ENCODE assay signal across 8 cellular contexts in the genomic region with DNA sequence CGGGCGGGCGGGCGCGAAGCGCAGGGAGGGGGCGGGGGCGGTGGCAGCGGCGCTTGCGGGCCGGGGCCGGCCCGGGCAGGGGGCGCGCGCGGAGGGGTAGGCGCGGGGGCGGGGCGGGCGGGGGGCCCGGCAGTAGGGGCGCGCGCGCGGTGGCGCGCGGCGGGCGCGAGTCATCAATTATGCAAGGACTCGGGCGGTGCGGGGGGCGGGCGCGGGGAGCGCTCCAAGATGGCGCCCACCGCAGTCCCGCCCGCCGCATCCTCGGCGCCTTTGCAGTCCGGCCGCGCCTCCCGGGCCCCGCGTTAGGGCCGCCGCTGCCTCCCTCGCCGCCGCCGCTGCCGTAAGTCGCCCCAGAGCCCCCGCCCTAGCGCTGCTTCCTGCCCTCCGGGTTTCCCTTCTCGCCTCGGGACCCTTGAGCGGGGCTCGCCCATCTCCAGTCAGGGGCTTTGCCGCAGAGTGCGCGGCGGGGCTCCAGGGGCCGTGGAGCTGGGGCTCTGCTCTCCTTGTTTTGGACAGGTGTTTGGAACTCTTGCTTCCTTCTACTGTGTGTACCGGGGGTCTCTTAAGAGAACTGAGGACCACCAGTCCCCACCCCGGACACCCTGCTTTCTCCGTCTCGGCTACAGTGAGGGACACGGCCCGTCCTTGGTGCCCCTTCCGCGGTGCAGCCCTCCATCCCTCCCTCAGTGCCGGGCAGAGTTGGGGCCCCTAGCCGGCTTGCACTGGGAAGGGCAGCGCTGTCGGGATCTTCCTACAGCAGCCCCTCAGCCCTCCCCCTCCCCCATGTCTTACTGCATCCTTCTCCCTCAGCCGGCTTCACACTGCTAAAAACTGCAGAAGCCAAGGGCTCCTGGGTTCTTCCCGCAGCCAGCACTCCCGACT. TPM values are rescaled to one million over a fixed set of nuclear protein-coding genes. Genes with fewer than 3 reads are reported as not detected.
DNase-seq lines count a peak whose midpoint lies in the region; ATAC-seq and TF ChIP-seq lines count a peak whose summit lies in the region.

Gene SCN8A (plus strand): TSS at position 214 of the 882 bp plus-strand sequence. CDS start 71,585 bp downstream, outside the sequence.

- H3K27me3 ChIP-seq in HUES6 (ENCODE audit: control insufficient read depth, insufficient read depth, low read length) (peaks cover 10% of the 10 kb centered on the region), ascending aorta (peaks cover 4% of the 10 kb centered on the region), gastrocnemius medialis (peaks cover 19 to 57% (median 41%) of the 10 kb centered on the region in 3 donors)

- in situ Hi-C loops in gastrocnemius medialis (cut with MboI; ENCODE audit: low sequenced_read_pairs in 4 of 4): no loop called here

- H3K27ac ChIP-seq in HUES6 (ENCODE audit: low read depth, low read length) (peak within 1 kb of the TSS; percentile 70), ascending aorta (no peak within 1 kb of the TSS), gastrocnemius medialis (no peak within 1 kb of the TSS)

- peak within 1 kb of the TSS; percentile 71 for H3K9ac ChIP-seq in HUES6 (ENCODE audit: low read length)

- H3K4me3 ChIP-seq in GM12864 (ENCODE audit: low read depth, low read length): peak within 1 kb of the TSS; percentile 46
- H3K4me3 ChIP-seq in HUES6 (ENCODE audit: low read depth, low read length): peak within 1 kb of the TSS; percentile 99
- H3K4me3 ChIP-seq in ascending aorta: peak within 1 kb of the TSS; percentile 57 to 74
- peak within 1 kb of the TSS; percentile 49 to 57 (median 52) for H3K4me3 ChIP-seq in gastrocnemius medialis

- ATAC-seq in gastrocnemius medialis (no peak), HG02571 (IDR thresholded peaks at IDR 0.05; ENCODE audit: unreplicated experiment) (no peak)

- TF ChIP-seq POLR2A in gastrocnemius medialis (IDR thresholded peaks at IDR 0.05): no peak

- H3K4me1 ChIP-seq in HUES6 (ENCODE audit: control insufficient read depth, insufficient read depth, low read length): peaks cover 8% of the 10 kb centered on the region
- no peaks in the 10 kb centered on the region for H3K4me1 ChIP-seq in ascending aorta
- peaks cover 0 to 5% of the 10 kb centered on the region in 2 donors for H3K4me1 ChIP-seq in gastrocnemius medialis

- H3K36me3 ChIP-seq in HUES6 (ENCODE audit: control insufficient read depth, insufficient read depth, low read length) (no peaks in the 10 kb centered on the region), ascending aorta (no peaks in the 10 kb centered on the region), gastrocnemius medialis (no peaks in the 10 kb centered on the region)

- DNase-seq in GM12864 (ENCODE audit: low read depth) (no peak), SW480 (ENCODE audit: low spot score) (peak; percentile 34), ascending aorta (ENCODE audit: low spot score in 2 of 2) (no peak), hypothalamus (lab: John Stamatoyannopoulos, UW) (peak in 43 of 51 donors; percentile 14 to 80 (median 52)), gastrocnemius medialis (no peak), GM19240 (ENCODE audit: insufficient read length, low spot score) (no peak)

- H3K9me3 ChIP-seq in HUES6 (ENCODE audit: control insufficient read depth, insufficient read depth, low read depth, low read length): no peaks in the 10 kb centered on the region
- no peaks in the 10 kb centered on the region for H3K9me3 ChIP-seq in ascending aorta
- no peaks in the 10 kb centered on the region for H3K9me3 ChIP-seq in gastrocnemius medialis

- intact Hi-C loops in ascending aorta (cut with DNase I) (no loop called here), gastrocnemius medialis (cut with DNase I; ENCODE audit: low total_unique reads) (no loop called here)

- TF ChIP-seq CTCF in GM12864 (IDR thresholded peaks at IDR 0.05; ENCODE audit: low read depth, low read length, missing control alignments) (no peak), ascending aorta (IDR thresholded peaks at IDR 0.05) (no peak), gastrocnemius medialis (IDR thresholded peaks at IDR 0.05 in 4 of 5, conservative IDR thresholded peaks at IDR 0.05 in 1 of 5) (no peak)

RNA-seq across cellular contexts. Expression of gene SCN8A, which starts in this region (rescaled TPM):
- 2.0 TPM for total RNA-seq in ascending aorta
- under 1 TPM in 2 of 4 donors, not detected in 2; 0.05 to 0.29 TPM for total RNA-seq in gastrocnemius medialis

Comparison
In these comparisons a context has a peak if more than half of its experiments do, and no peak if none do; other contexts are left out.
1. DNase-seq: peak in SW480 (single experiment) and hypothalamus (43 of 51); none in GM12864 (single experiment), ascending aorta (0 of 2), gastrocnemius medialis (0 of 2) and GM19240 (single experiment).
2. H3K4me3 ChIP-seq: peak in every context shown above with its lines; median percentile 99 in HUES6; 66 in ascending aorta; 52 in gastrocnemius medialis; 46 in GM12864.